Comparison of ENCODE assay signal across 19 cellular contexts in genomic region chr1:17520473-17521319, GRCh38. TPM values are rescaled to one million over a fixed set of nuclear protein-coding genes. Genes with fewer than 3 reads are reported as not detected.
DNase-seq lines count a peak whose midpoint lies in the region; ATAC-seq and TF ChIP-seq lines count a peak whose summit lies in the region.
"Had no signal": no experiment of that assay in that cellular context is flagged by ENCODE, and none has a peak within 500 bp of the region (broad histone marks: within the 10 kb centered on the region; RNA-seq: fewer than 3 reads in every experiment).

No MANE protein-coding gene starts in this region.

- H3K4me3 ChIP-seq in Peyer's patch (peak overlapping the region in 1 of 4 donors; percentile 28), esophagus (ENCODE audit: low read depth in 1 of 2, low read length in 2 of 2) (peak overlapping the region; percentile 73 to 78), neuronal stem cell (ENCODE audit: low read length in 2 of 2) (no peak overlapping the region), testis (no peak overlapping the region)
- H3K4me3 ChIP-seq: lower lobe of right lung, smooth muscle cell had no signal

- no peak overlapping the region for H3K23ac ChIP-seq in neuronal stem cell (ENCODE audit: low read depth, low read length, poor library complexity)

- H2AFZ ChIP-seq in neuronal stem cell (ENCODE audit: low read length) = no peak overlapping the region

- no peak overlapping the region for H3K18ac ChIP-seq in neuronal stem cell (ENCODE audit: low read length)

- H3K9ac ChIP-seq in neuronal stem cell (ENCODE audit: low read depth, low read length, poor library complexity) = no peak overlapping the region

- H2BK15ac ChIP-seq in neuronal stem cell (ENCODE audit: low read length) = peak overlapping the region; percentile 28

- H3K4ac ChIP-seq in neuronal stem cell (ENCODE audit: low read length) = no peak overlapping the region

- H2BK12ac ChIP-seq in neuronal stem cell (ENCODE audit: low read length) = no peak overlapping the region

- no peak overlapping the region for H4K91ac ChIP-seq in neuronal stem cell (ENCODE audit: low read depth, low read length, poor library complexity)

- intact Hi-C loops in testis (cut with DNase I; ENCODE audit: low total_unique reads) = no loop called here

- H2BK5ac ChIP-seq in neuronal stem cell (ENCODE audit: low read length) = no peak overlapping the region

- DNase-seq in Peyer's patch (no peak), neuronal stem cell (ENCODE audit: low spot score) (no peak), testis (no peak), HuH-7 (ENCODE audit: low spot score) (no peak)
- DNase-seq: activated CD4-positive, alpha-beta T cell treated with anti-CD3 and anti-CD28 coated beads, Interleukin-2, amount 10 ng/mL, durations not matched to agents 24 days and 14 days; activated T-cell treated with anti-CD3 and anti-CD28 coated beads, Interleukin-2, amount 50 U/mL, for 4 hours; effector memory CD4-positive, alpha-beta T cell; EL; hypothalamus; Karpas-422; NCI-H187 treated with DMSO at 0.1 percent for 48 hours; NCI-H526 treated with DMSO at 0.1 percent for 48 hours had no signal

- H3K36me3 ChIP-seq in Peyer's patch = no peaks in the 10 kb centered on the region
- H3K36me3 ChIP-seq in esophagus (ENCODE audit: control insufficient read depth in 2 of 2, insufficient read depth in 2 of 2, low read length in 1 of 2) = no peaks in the 10 kb centered on the region
- H3K36me3 ChIP-seq in neuronal stem cell (replicated peaks in 1 of 2; ENCODE audit: control insufficient read depth in 2 of 2, insufficient read depth in 2 of 2, low read length in 2 of 2) = no peaks in the 10 kb centered on the region
- H3K36me3 ChIP-seq in testis (ENCODE audit: low read depth, missing control alignments) = no peaks in the 10 kb centered on the region
- H3K36me3 ChIP-seq: lower lobe of right lung had no signal

- H3K4me1 ChIP-seq in Peyer's patch (peaks cover 0 to 23% (median 2%) of the 10 kb centered on the region in 4 donors), esophagus (ENCODE audit: control insufficient read depth in 2 of 2, insufficient read depth in 2 of 2, low read length in 1 of 2) (peaks cover 2 to 9% of the 10 kb centered on the region in 2 donors), neuronal stem cell (ENCODE audit: control insufficient read depth in 2 of 2, insufficient read depth in 1 of 2, low read depth in 1 of 2, low read length in 2 of 2) (peaks cover 7 to 12% of the 10 kb centered on the region in 2 donors), testis (peaks cover 5% of the 10 kb centered on the region)

- no peak for TF ChIP-seq POLR2A in Peyer's patch (IDR thresholded peaks at IDR 0.05)
- TF ChIP-seq POLR2A in testis (IDR thresholded peaks at IDR 0.05) = no peak

- H3K9me3 ChIP-seq in Peyer's patch (no peaks in the 10 kb centered on the region), esophagus (ENCODE audit: control insufficient read depth in 2 of 2, insufficient read depth in 1 of 2, low read depth in 1 of 2, low read length in 1 of 2) (no peaks in the 10 kb centered on the region), neuronal stem cell (replicated peaks in 1 of 2; ENCODE audit: control insufficient read depth in 2 of 2, insufficient read depth in 1 of 2, low read depth in 1 of 2, low read length in 2 of 2) (no peaks in the 10 kb centered on the region), testis (no peaks in the 10 kb centered on the region)
- H3K9me3 ChIP-seq: lower lobe of right lung had no signal

- H3K14ac ChIP-seq in neuronal stem cell (ENCODE audit: low read length) = no peak overlapping the region

- H3K4me2 ChIP-seq in neuronal stem cell (ENCODE audit: insufficient read depth, low read length, poor library complexity, severe bottlenecking) = no peak overlapping the region
- H3K4me2 ChIP-seq: smooth muscle cell had no signal

- H2AK5ac ChIP-seq in neuronal stem cell (ENCODE audit: low read depth, low read length) = no peak overlapping the region

- peak overlapping the region; percentile 23 for H4K8ac ChIP-seq in neuronal stem cell (ENCODE audit: low read depth, low read length)

- WGBS in esophagus, 2 donors = 45 to 55% methylated on average over 13 of the region's 13 CpGs
- no CpG with 5 or more reads among the region's 13 CpGs for WGBS in neuronal stem cell (ENCODE audit: extremely low coverage in 2 of 2, insufficient read length in 2 of 2, insufficient replicate concordance in 1 of 2), 2 donors
- WGBS in testis, 2 donors = 79 to 85% methylated on average over 11 to 13 of the region's 13 CpGs

- ATAC-seq in HG03135 (IDR thresholded peaks at IDR 0.05; ENCODE audit: unreplicated experiment) (no peak), GM19324 (IDR thresholded peaks at IDR 0.05; ENCODE audit: low FRiP score, unreplicated experiment) (no peak)
- ATAC-seq: activated T-cell treated with anti-CD3 and anti-CD28 coated beads, Interleukin-2, amount 50 U/mL, for 4 hours had no signal

- peak in 2 of 6 experiments; percentile 5 to 6 for TF ChIP-seq CTCF in Peyer's patch (IDR thresholded peaks at IDR 0.05)
- no peak for TF ChIP-seq CTCF in testis (IDR thresholded peaks at IDR 0.05)

- no peaks in the 10 kb centered on the region for H3K27me3 ChIP-seq in Peyer's patch
- H3K27me3 ChIP-seq in esophagus (ENCODE audit: control insufficient read depth in 1 of 2, insufficient read depth in 2 of 2, low read length in 2 of 2) = no peaks in the 10 kb centered on the region
- peaks cover 0 to 22% (median 2%) of the 10 kb centered on the region in 3 experiments for H3K27me3 ChIP-seq in neuronal stem cell (ENCODE audit: control insufficient read depth in 3 of 3, insufficient read depth in 3 of 3, low read depth in 1 of 3, low read length in 3 of 3)
- no peaks in the 10 kb centered on the region for H3K27me3 ChIP-seq in testis

- H2BK120ac ChIP-seq in neuronal stem cell (ENCODE audit: low read depth, low read length) = no peak overlapping the region

- peak overlapping the region in 3 of 4 donors; percentile 53 to 69 (median 55) for H3K27ac ChIP-seq in Peyer's patch
- peak overlapping the region; percentile 87 to 90 for H3K27ac ChIP-seq in esophagus (ENCODE audit: low read depth in 2 of 2, low read length in 1 of 2)
- no peak overlapping the region for H3K27ac ChIP-seq in neuronal stem cell (replicated peaks; ENCODE audit: low read length)
- H3K27ac ChIP-seq in testis = no peak overlapping the region
- H3K27ac ChIP-seq: lower lobe of right lung, RWPE1 had no signal

- no peaks in the 10 kb centered on the region for H3K79me1 ChIP-seq in neuronal stem cell (ENCODE audit: low read depth, low read length)

RNA-seq across cellular contexts. Expression of gene ARHGEF10L, which starts 18.8 kb away (rescaled TPM):
- total RNA-seq in Peyer's patch (100 to 1,000 TPM in 3 of 4 donors, 10 to 100 TPM in 1; 72.7 to 177 (median 156) TPM), testis (10 to 100 TPM; 18.4 to 20.3 TPM)
- polyA plus RNA-seq in esophagus (10 to 100 TPM; 39.1 to 64.4 TPM), testis (ENCODE audit: insufficient read depth, low read depth, low replicate concordance) (13.5 TPM)
- polyA plus RNA-seq in neuronal stem cell (2013, experiment 1 of 2) = 14.6 TPM
- 14.8 TPM for polyA plus RNA-seq in neuronal stem cell (2013, experiment 2 of 2)
- total RNA-seq: activated CD4-positive, alpha-beta T cell treated with anti-CD3 and anti-CD28 coated beads, Interleukin-2, amount 10 ng/mL, durations not matched to agents 24 days and 14 days; T-helper 2 cell treated with Interferon-gamma antibody and Interleukin-4, amounts not matched to agents 100 ng/mL and 5 ng/mL, for 36 hours had no signal

Comparison
In these comparisons a context has a peak if more than half of its experiments do, and no peak if none do; other contexts are left out.
1. H3K27ac ChIP-seq: peak in Peyer's patch (3 of 4) and esophagus (2 of 2); none in neuronal stem cell (single experiment) and testis (0 of 2).
2. H3K4me3 ChIP-seq: peak in esophagus (2 of 2); none in neuronal stem cell (0 of 2) and testis (0 of 2).